In genomic region chr16:27109666-27110523, GRCh38 we compare ENCODE assay signal across 9 cellular contexts. TPM values are rescaled to one million over a fixed set of nuclear protein-coding genes. Genes with fewer than 3 reads are reported as not detected.
A peak's percentile ranks its signal among the peaks of the same experiment; 100 is the strongest.
DNase-seq lines count a peak whose midpoint lies in the region; ATAC-seq, FAIRE-seq and TF ChIP-seq lines count a peak whose summit lies in the region.
"Had no signal": no experiment of that assay in that cellular context is flagged by ENCODE, and none has a peak within 500 bp of the region (broad histone marks: within the 10 kb centered on the region; RNA-seq: fewer than 3 reads in every experiment).

No MANE protein-coding gene starts in this region.

- no TSS peak for BruUV-seq in Calu3 (replicated peaks; lab: Mats Ljungman, UMichigan)

- CTCF ChIA-PET in Calu3 (lab: Charles Lee) = interaction anchor here (0.6 to 1.4 kb wide), 24 partner anchors 8 to 1834 kb away, joined by 3 to 13 read pairs (median 4); partner anchors contain the start of genes GTF3C1, KATNIP and KDM8
- CTCF ChIA-PET in H1 (lab: Charles Lee; ENCODE audit: partially characterized antibody) = interaction anchor here (0.5 to 1.7 kb wide), 31 partner anchors 25 to 1840 kb away, joined by 3 to 6 read pairs (median 3); no protein-coding TSS in a partner anchor

- peak overlapping the region in 2 of 4 experiments; percentile 25 to 46; a peak in 1 of 7 replicates for H3K9ac ChIP-seq in H1 (replicated peaks in 1 of 4; ENCODE audit: extremely low read depth in 1 of 4, low read depth in 3 of 4, low read length in 3 of 4)

- no peak overlapping the region for H3K14ac ChIP-seq in H1 (ENCODE audit: insufficient read length)

- H3K9me3 Mint-ChIP-seq in Calu3 (ENCODE audit: low read depth, unreplicated experiment) = no peaks in the 10 kb centered on the region
- H3K9me3 Mint-ChIP-seq in mesothelial cell of epicardium = no peaks in the 10 kb centered on the region

- H3K27ac ChIP-seq in H1 (ENCODE audit: low read depth, low read length) = no peak overlapping the region; the same call in 1 of the 2 replicates
- H3K27ac ChIP-seq: epithelial cell of prostate had no signal

- no peaks in the 10 kb centered on the region for H3K36me3 ChIP-seq in H1 (ENCODE audit: control insufficient read depth in 2 of 4, insufficient read depth in 4 of 4, low read length in 3 of 4)

- no peaks in the 10 kb centered on the region for H3K79me2 ChIP-seq in H1 (ENCODE audit: control insufficient read depth in 1 of 2, insufficient read depth in 2 of 2, low read length in 2 of 2)

- no peaks in the 10 kb centered on the region for H4K20me1 ChIP-seq in H1 (replicated peaks in 1 of 2; ENCODE audit: control insufficient read depth in 1 of 2, insufficient read depth in 2 of 2, low read length in 2 of 2)

- peak; percentile 91 for DNase-seq in Calu3
- peak; percentile 32 for DNase-seq in NCI-H748 treated with DMSO at 0.1 percent for 48 hours (lab: John Stamatoyannopoulos, UW)
- DNase-seq in activated CD8-positive, alpha-beta memory T cell treated with anti-CD3 and anti-CD28 coated beads for 48 hours (ENCODE audit: low read depth in 2 of 3, low spot score in 2 of 3) = peak; percentile 59 to 87 (median 85)
- peak; percentile 33 to 99 for DNase-seq in H1 (ENCODE audit: low read depth in 1 of 2, low spot score in 2 of 2)
- DNase-seq in mesothelial cell of epicardium (ENCODE audit: low spot score in 2 of 2, unreplicated experiment in 2 of 2) = peak; percentile 80 to 97
- DNase-seq in stimulated activated CD8-positive, alpha-beta memory T cell treated with anti-CD3 and anti-CD28 coated beads, Interleukin-15, amount 100 ng/mL, for 48 hours (ENCODE audit: low read depth in 2 of 2) = peak; percentile 71 to 72

- H3K23me2 ChIP-seq in H1 (ENCODE audit: low read depth, low read length) = peaks cover 3% of the 10 kb centered on the region; the same call in 1 of the 2 replicates

- H3K4me3 ChIP-seq in H1 (ENCODE audit: extremely low read depth in 1 of 4, insufficient read depth in 2 of 4, low read depth in 3 of 4, low read length in 4 of 4) = peak overlapping the region; percentile 24 to 64 (median 38); a peak in 7 of 8 replicates

- H3K4me1 Mint-ChIP-seq in Calu3 (ENCODE audit: low read depth, unreplicated experiment) (no peaks in the 10 kb centered on the region), mesothelial cell of epicardium (peaks cover 5% of the 10 kb centered on the region)

- no peak overlapping the region for H2AK5ac ChIP-seq in H1 (ENCODE audit: low read depth, low read length)

- no peak overlapping the region for H3K4ac ChIP-seq in H1 (replicated peaks; ENCODE audit: insufficient read length, low read depth, low read length)

- no peak overlapping the region for H4K91ac ChIP-seq in H1 (replicated peaks; ENCODE audit: insufficient read length, low read length)

- ATAC-seq in HG02642 (IDR thresholded peaks at IDR 0.05; ENCODE audit: poor library complexity, unreplicated experiment) (peak; percentile 73), GM18517 (IDR thresholded peaks at IDR 0.05; ENCODE audit: unreplicated experiment) (no peak)

- H2BK120ac ChIP-seq in H1 (replicated peaks; ENCODE audit: low read depth, low read length) = no peak overlapping the region

- peak overlapping the region; percentile 51 for H3K56ac ChIP-seq in H1 (replicated peaks; ENCODE audit: insufficient read length, low read depth, low read length)

- no peak for TF ChIP-seq EP300 in H1 (IDR thresholded peaks at IDR 0.05; ENCODE audit: borderline replicate concordance in 1 of 2, low read depth in 2 of 2, low read length in 2 of 2)

- no peak overlapping the region for H3K23ac ChIP-seq in H1 (ENCODE audit: insufficient read length)

- no peak for TF ChIP-seq POLR2A in H1 (IDR thresholded peaks at IDR 0.05; ENCODE audit: control extremely low read depth in 1 of 2, low read depth in 2 of 2, low read length in 2 of 2)

- peak; percentile 89 to 94 for TF ChIP-seq RAD21 in H1 (IDR thresholded peaks at IDR 0.05 in 1 of 2, conservative IDR thresholded peaks at IDR 0.05 in 1 of 2; ENCODE audit: low read depth in 2 of 2, low read length in 2 of 2)

- H3K4me3 Mint-ChIP-seq in Calu3 (ENCODE audit: low read depth, unreplicated experiment) = peak overlapping the region; percentile 43
- peak overlapping the region; percentile 71 for H3K4me3 Mint-ChIP-seq in mesothelial cell of epicardium

- H2AFZ ChIP-seq in H1 (ENCODE audit: low read length) = peak overlapping the region; percentile 87

- H2BK12ac ChIP-seq in H1 (ENCODE audit: low read depth, low read length) = peak overlapping the region; percentile 60; the same call in 1 of the 2 replicates

- no peaks in the 10 kb centered on the region for H3K79me1 ChIP-seq in H1 (ENCODE audit: low read depth, low read length)

- peak overlapping the region; percentile 46; the same call in 1 of the 2 replicates for H2BK15ac ChIP-seq in H1 (ENCODE audit: low read length)

- no peak for FAIRE-seq in H1 (lab: Jason Lieb, UNC)

- peak overlapping the region; percentile 83 for H3K18ac ChIP-seq in H1 (ENCODE audit: extremely low read depth, low read length)

- H3K36me3 Mint-ChIP-seq in Calu3 (ENCODE audit: insufficient read depth, unreplicated experiment) (peaks cover 5% of the 10 kb centered on the region), mesothelial cell of epicardium (no peaks in the 10 kb centered on the region)

- H3K27me3 ChIP-seq in H1 (replicated peaks in 1 of 4; ENCODE audit: control insufficient read depth in 3 of 4, extremely low read depth in 1 of 4, insufficient read depth in 3 of 4, low read length in 3 of 4) = no peaks in the 10 kb centered on the region

- peak; percentile 96 for TF ChIP-seq CTCF in Calu3 (IDR thresholded peaks at IDR 0.05; ENCODE audit: unreplicated experiment)
- TF ChIP-seq CTCF in H1 (IDR thresholded peaks at IDR 0.05; ENCODE audit: control extremely low read depth in 1 of 3, insufficient read depth in 1 of 3, low read depth in 1 of 3, low read length in 3 of 3) = peak; percentile 79 to 91 (median 89)
- peak; percentile 92 for TF ChIP-seq CTCF in mesothelial cell of epicardium (IDR thresholded peaks at IDR 0.05; ENCODE audit: unreplicated experiment)

- H3K27ac Mint-ChIP-seq in Calu3 (ENCODE audit: unreplicated experiment) = peak overlapping the region; percentile 40
- peak overlapping the region; percentile 66 for H3K27ac Mint-ChIP-seq in mesothelial cell of epicardium

- 26% methylated on average over 13 of the region's 61 CpGs; no CpG with 5 or more reads in 1 of the 2 experiments for WGBS in H1 (ENCODE audit: extremely low coverage in 1 of 2, insufficient coverage in 1 of 2, insufficient read length in 1 of 2, insufficient replicate concordance in 2 of 2, low coverage in 1 of 2, low lambda C conversion rate in 2 of 2, missing lambda C conversion rate in 1 of 2), 2 experiments

- peak overlapping the region; percentile 75; the same call in 1 of the 2 replicates for H4K8ac ChIP-seq in H1 (ENCODE audit: extremely low read depth, insufficient read depth, low read length)

- 0 out of 2 replicates have a peak overlapping the region, but pooled peaks have one; percentile 48 for H2BK20ac ChIP-seq in H1 (ENCODE audit: low read length)

- POLR2A ChIA-PET in H1 (lab: Charles Lee; ENCODE audit: partially characterized antibody) = interaction anchor here (0.5 to 1.0 kb wide), 5 partner anchors 28 to 307 kb away, joined by 3 read pairs; no protein-coding TSS in a partner anchor

- H3K4me1 ChIP-seq in H1 (replicated peaks in 1 of 4; ENCODE audit: control insufficient read depth in 3 of 4, insufficient read depth in 4 of 4, low read length in 3 of 4) = peaks cover 0 to 6% (median 1%) of the 10 kb centered on the region in 4 experiments; a peak in 5 of 7 replicates

- H3K9me3 ChIP-seq in H1 (ENCODE audit: insufficient read depth in 2 of 2, low read depth in 1 of 2, low read length in 1 of 2) = no peaks in the 10 kb centered on the region

- H3K4me2 ChIP-seq in H1 (ENCODE audit: insufficient read depth in 1 of 2, low read depth in 2 of 2, low read length in 2 of 2) = peak overlapping the region; percentile 61 to 66

- peaks cover 62% of the 10 kb centered on the region for H3K27me3 Mint-ChIP-seq in Calu3 (ENCODE audit: unreplicated experiment)
- H3K27me3 Mint-ChIP-seq in mesothelial cell of epicardium (ENCODE audit: low read depth) = peaks cover 25% of the 10 kb centered on the region

- peak overlapping the region; percentile 61 for H4K5ac ChIP-seq in H1 (ENCODE audit: insufficient read length, low read depth, low read length)

- H2BK5ac ChIP-seq in H1 (ENCODE audit: low read depth, low read length) = 0 out of 2 replicates have a peak overlapping the region, but pooled peaks have one; percentile 71

- intact Hi-C loops in Calu3 (cut with micrococcal nuclease; ENCODE audit: unreplicated experiment) = loop anchor here (5.0 to 10.0 kb wide), 2 partner anchors 65 to 257 kb away; no protein-coding TSS in a partner anchor

TF ChIP-seq in H1, 55 proteins besides CTCF, POLR2A, EP300 and RAD21 (continues in another document):
- peak; percentile 13; the same call in 1 of the 2 replicates for TF ChIP-seq TBP (IDR thresholded peaks at IDR 0.05; ENCODE audit: low read depth, low read length)
- TF ChIP-seq KDM4A (IDR thresholded peaks at IDR 0.05; ENCODE audit: low read depth, low read length, severe bottlenecking) = peak; percentile 50
- TF ChIP-seq CTBP2 (IDR thresholded peaks at IDR 0.05; ENCODE audit: borderline replicate concordance, insufficient read depth, insufficient read length, low read length) = no peak
- TF ChIP-seq SAP30 (IDR thresholded peaks at IDR 0.05; ENCODE audit: insufficient read depth, insufficient replicate concordance, low read length) = no peak
- TF ChIP-seq MAX (IDR thresholded peaks at IDR 0.05) = no peak
- TF ChIP-seq ASH2L (IDR thresholded peaks at IDR 0.05; ENCODE audit: low read length) = peak; percentile 63
- 0 out of 4 replicates have a peak, but pooled peaks of 1 of the 2 experiments have one; percentile 23 for TF ChIP-seq SIN3A (conservative IDR thresholded peaks at IDR 0.05 in 1 of 2, IDR thresholded peaks at IDR 0.05 in 1 of 2; ENCODE audit: low read depth in 1 of 2, low read length in 2 of 2)
- TF ChIP-seq BRCA1 (IDR thresholded peaks at IDR 0.05; ENCODE audit: low read depth, low read length) = peak; percentile 8; the same call in 1 of the 2 replicates

RNA-seq across cellular contexts. Expression of gene C16orf82, which starts 43.2 kb away (rescaled TPM):
- total RNA-seq in Calu3 (2022) = not detected in 2 replicates
- total RNA-seq in H1 (2021; fragmentation: NEBNext Ultra II Directional; extraction: Animal tissue kit (Norgen Biotek cat#: 25700)) = not detected in 2 replicates
- polyA plus RNA-seq in H1 (2011; rRNA removed) = not detected in 2 replicates
- not detected for polyA plus RNA-seq in H1 (2011; cell fraction: cytosol; rRNA removed)
- not detected for polyA plus RNA-seq in H1 (2011; cell fraction: nucleus; rRNA removed)
- polyA plus RNA-seq in H1 (2012, experiment 1 of 2) = not detected in 4 replicates
- polyA plus RNA-seq in H1 (2012, experiment 2 of 2) = not detected
- not detected for polyA plus RNA-seq in H1 (2013, experiment 1 of 2)
- not detected for polyA plus RNA-seq in H1 (2013, experiment 2 of 2)
- 0.10 TPM in 1 of 2 replicates, not detected in the other for polyA minus RNA-seq in H1 (2011; rRNA and poly(A)+ RNA removed)
- polyA minus RNA-seq in H1 (2011; cell fraction: cytosol; rRNA and poly(A)+ RNA removed) = not detected
- polyA minus RNA-seq in H1 (2011; cell fraction: nucleus; rRNA and poly(A)+ RNA removed) = not detected
- total RNA-seq in mesothelial cell of epicardium = not detected in 3 replicates

Comparison
In these comparisons a context has a peak if more than half of its experiments do, and no peak if none do; other contexts are left out.
1. DNase-seq: peak in every context shown above with its lines; median percentile 91 in Calu3; 88 in mesothelial cell of epicardium; 85 in activated CD8-positive, alpha-beta memory T cell treated with anti-CD3 and anti-CD28 coated beads for 48 hours; 72 in stimulated activated CD8-positive, alpha-beta memory T cell treated with anti-CD3 and anti-CD28 coated beads, Interleukin-15, amount 100 ng/mL, for 48 hours; 66 in H1; 32 in NCI-H748 treated with DMSO at 0.1 percent for 48 hours.